In the genomic region with DNA sequence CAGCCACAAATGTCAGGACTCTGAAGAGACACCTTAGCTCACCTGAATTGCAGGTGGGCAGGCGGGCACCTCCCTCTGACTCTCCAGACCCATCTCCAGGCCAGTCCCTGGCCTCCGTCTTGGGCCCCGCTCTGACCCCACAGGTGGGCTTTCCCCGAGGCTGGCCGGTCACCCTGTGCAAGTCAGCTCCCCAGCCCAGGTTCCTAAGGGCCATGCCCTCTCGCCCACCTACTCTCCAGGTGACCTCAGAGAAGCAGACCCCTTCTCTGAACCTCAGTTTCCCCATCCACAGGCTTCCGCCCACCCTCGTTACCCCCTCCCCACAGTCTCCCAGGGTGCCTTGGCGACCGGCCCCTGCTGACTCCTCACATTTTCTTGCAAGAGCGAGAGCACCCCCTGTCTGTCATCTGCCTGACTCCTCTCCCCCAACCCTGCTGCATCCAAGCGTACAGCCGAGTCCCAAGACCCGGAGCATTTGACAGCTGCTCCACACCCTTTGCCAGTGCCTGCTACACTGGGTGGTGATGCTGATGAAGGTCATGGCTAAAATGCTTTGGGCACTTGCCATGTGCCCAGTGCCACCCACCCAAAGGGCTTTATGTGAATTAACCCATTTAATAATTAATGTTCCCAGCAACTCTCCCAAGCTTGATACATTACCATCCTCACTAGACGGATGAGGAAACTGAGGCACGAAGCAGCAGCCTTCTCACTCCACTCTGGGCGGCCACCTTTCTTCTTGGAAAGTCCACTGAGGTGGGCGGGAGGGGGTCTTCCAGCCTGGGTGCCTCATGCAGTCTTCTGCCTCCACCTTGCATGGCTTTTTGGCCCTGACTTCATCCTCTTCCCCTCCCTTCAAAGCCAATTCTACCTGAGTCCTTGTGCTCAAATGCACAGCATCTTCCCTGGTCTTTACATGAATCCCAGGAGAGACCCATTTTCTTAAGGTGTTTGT, we compare ENCODE assay signal across 9 cellular contexts. TPM values are rescaled to one million over a fixed set of nuclear protein-coding genes. Genes with fewer than 3 reads are reported as not detected.
DNase-seq lines count a peak whose midpoint lies in the region; ATAC-seq, FAIRE-seq and TF ChIP-seq lines count a peak whose summit lies in the region.
"Had no signal": no experiment of that assay in that cellular context is flagged by ENCODE, and none has a peak within 500 bp of the region (broad histone marks: within the 10 kb centered on the region; RNA-seq: fewer than 3 reads in every experiment).

No MANE protein-coding gene starts in this region.

- H3K9ac ChIP-seq in fibroblast of lung (ENCODE audit: insufficient read depth, low read length), result no peak overlapping the region

- H3K4me3 Mint-ChIP-seq in CD8-positive, alpha-beta T cell, result no peak overlapping the region

- POLR2A ChIA-PET in CD8-positive, alpha-beta T cell (lab: Charles Lee), result no interaction called here

- no peaks in the 10 kb centered on the region for H3K9me3 Mint-ChIP-seq in CD8-positive, alpha-beta T cell

- H3K4me1 ChIP-seq in fibroblast of lung (ENCODE audit: control insufficient read depth, extremely low read depth, insufficient read depth, low read length) (peaks cover 5% of the 10 kb centered on the region), pancreas (no peaks in the 10 kb centered on the region)
- no peaks in the 10 kb centered on the region for H3K4me1 ChIP-seq in CD8-positive, alpha-beta T cell (ENCODE audit: insufficient read depth, low read length)

- no peak overlapping the region for H2AFZ ChIP-seq in fibroblast of lung (ENCODE audit: low read length)

- H3K79me2 ChIP-seq in fibroblast of lung (ENCODE audit: control insufficient read depth, insufficient read depth, low read length), result no peaks in the 10 kb centered on the region

- H3K36me3 Mint-ChIP-seq in CD8-positive, alpha-beta T cell, result no peaks in the 10 kb centered on the region

- no peaks in the 10 kb centered on the region for H3K4me1 Mint-ChIP-seq in CD8-positive, alpha-beta T cell (ENCODE audit: low read depth)

- 40 to 77% methylated on average over 18 of the region's 18 CpGs for WGBS in pancreas, 2 donors

- H3K27me3 Mint-ChIP-seq in CD8-positive, alpha-beta T cell (ENCODE audit: low read depth), result peaks cover 5% of the 10 kb centered on the region

- no peaks in the 10 kb centered on the region for H4K20me1 ChIP-seq in fibroblast of lung (ENCODE audit: control insufficient read depth, extremely low read depth, insufficient read depth, low read length)

- intact Hi-C loops in pancreas (cut with DNase I), result no loop called here
- intact Hi-C loops in CD8-positive, alpha-beta T cell (cut with DNase I, micrococcal nuclease), result no loop called here

- H3K27ac Mint-ChIP-seq in CD8-positive, alpha-beta T cell, result no peak overlapping the region

- no peak for FAIRE-seq in pancreas (lab: Jason Lieb, UNC)

- H3K36me3 ChIP-seq in fibroblast of lung (ENCODE audit: control insufficient read depth, insufficient read depth, low read length) (peaks cover 2% of the 10 kb centered on the region), pancreas (no peaks in the 10 kb centered on the region)
- no peaks in the 10 kb centered on the region for H3K36me3 ChIP-seq in CD8-positive, alpha-beta T cell (ENCODE audit: insufficient read depth, low read length)

- TF ChIP-seq CTCF in fibroblast of lung (conservative IDR thresholded peaks at IDR 0.05 in 1 of 2, IDR thresholded peaks at IDR 0.05 in 1 of 2; ENCODE audit: low read depth in 1 of 2, low read length in 2 of 2), result peak; percentile 33 to 57
- TF ChIP-seq CTCF in pancreas (IDR thresholded peaks at IDR 0.05), result peak in 1 of 4 donors; percentile 38
- no peak for TF ChIP-seq CTCF in CD8-positive, alpha-beta T cell (IDR thresholded peaks at IDR 0.05)
- no peak for TF ChIP-seq CTCF in omental fat pad (IDR thresholded peaks at IDR 0.05)

- ATAC-seq in pancreas (peak; percentile 50 to 89 (median 68)), HG02970 (IDR thresholded peaks at IDR 0.05; ENCODE audit: low FRiP score, unreplicated experiment) (no peak), HG02571 (IDR thresholded peaks at IDR 0.05; ENCODE audit: unreplicated experiment) (no peak), omental fat pad (ENCODE audit: low FRiP score) (no peak)
- no peak for ATAC-seq in CD8-positive, alpha-beta T cell

- H3K4me2 ChIP-seq in fibroblast of lung (ENCODE audit: extremely low read depth, insufficient read depth, low read length), result no peak overlapping the region

- H3K27ac ChIP-seq in fibroblast of lung (ENCODE audit: insufficient read depth, low read length) (no peak overlapping the region), pancreas (no peak overlapping the region)
- no peak overlapping the region for H3K27ac ChIP-seq in CD8-positive, alpha-beta T cell (ENCODE audit: low read depth, low read length)

- H3K9me3 ChIP-seq in fibroblast of lung (ENCODE audit: control insufficient read depth, insufficient read depth, low read depth, low read length) (no peaks in the 10 kb centered on the region), pancreas (no peaks in the 10 kb centered on the region)
- H3K9me3 ChIP-seq in CD8-positive, alpha-beta T cell (ENCODE audit: low read length), result no peaks in the 10 kb centered on the region

- H3K4me3 ChIP-seq in fibroblast of lung (replicated peaks in 1 of 4; ENCODE audit: control extremely low read depth in 1 of 4, insufficient read depth in 1 of 4, low read depth in 3 of 4, low read length in 4 of 4) (no peak overlapping the region), pancreas (no peak overlapping the region)
- no peak overlapping the region for H3K4me3 ChIP-seq in CD8-positive, alpha-beta T cell (ENCODE audit: low read depth, low read length)
- H3K4me3 ChIP-seq: skin epidermis had no signal

- CTCF ChIA-PET in CD8-positive, alpha-beta T cell (lab: Charles Lee), result interaction anchor here (1.2 kb wide), 1 partner anchor 164 kb away, joined by 3 read pairs; no protein-coding TSS in a partner anchor

- no peaks in the 10 kb centered on the region for H3K27me3 ChIP-seq in fibroblast of lung (ENCODE audit: control insufficient read depth, insufficient read depth, low read length)
- H3K27me3 ChIP-seq in pancreas, result no peaks in the 10 kb centered on the region
- H3K27me3 ChIP-seq in CD8-positive, alpha-beta T cell (ENCODE audit: insufficient read depth, low read length), result no peaks in the 10 kb centered on the region

- DNase-seq in EL, result peak; percentile 21
- peak; percentile 10 for DNase-seq in NCI-H1694 treated with DMSO at 0.1 percent for 48 hours (lab: John Stamatoyannopoulos, UW)
- peak; percentile 68 to 72 for DNase-seq in fibroblast of lung (ENCODE audit: low read depth in 2 of 2)
- DNase-seq in pancreas, result peak in 5 of 6 donors; percentile 32 to 86 (median 59)
- DNase-seq in CD8-positive, alpha-beta T cell, result no peak
- no peak for DNase-seq in omental fat pad (ENCODE audit: low spot score)

RNA-seq across cellular contexts. Expression of a gene that starts 51.1 kb away (rescaled TPM):
- not detected in 2 replicates for total RNA-seq in fibroblast of lung
- not detected in 2 replicates for polyA plus RNA-seq in fibroblast of lung
- not detected in 2 replicates for polyA plus RNA-seq in fibroblast of lung (2012)
- polyA minus RNA-seq in fibroblast of lung (ENCODE audit: low replicate concordance), result not detected in 2 replicates
- total RNA-seq in pancreas, result 10 to 100 TPM in 1 of 6 donors, under 1 TPM in 2, not detected in 3; 0.38 to 10.2 (median 0.92) TPM
- 1 to 10 TPM in 1 of 2 donors, under 1 TPM in 1; 0.82 to 1.6 TPM for polyA plus RNA-seq in pancreas
- not detected for total RNA-seq in CD8-positive, alpha-beta T cell
- 1 to 10 TPM in 2 of 4 donors, under 1 TPM in 1, not detected in 1; 0.65 to 5.4 (median 1.0) TPM for total RNA-seq in omental fat pad

RNA-seq across cellular contexts. Expression of a gene that starts 57.8 kb away (rescaled TPM):
- total RNA-seq in fibroblast of lung (not detected in 2 replicates), pancreas (1 to 10 TPM in 1 of 6 donors, under 1 TPM in 1, not detected in 4; 0.66 to 3.1 TPM), omental fat pad (1 to 10 TPM in 1 of 4 donors, not detected in 3; 1.6 TPM)
- polyA plus RNA-seq in fibroblast of lung (not detected in 2 replicates), pancreas (under 1 TPM; 0.12 to 0.34 TPM)
- polyA plus RNA-seq in fibroblast of lung (2012), result not detected in 2 replicates
- polyA minus RNA-seq in fibroblast of lung (ENCODE audit: low replicate concordance), result not detected in 2 replicates
- not detected for total RNA-seq in CD8-positive, alpha-beta T cell

Comparison
In these comparisons a context has a peak if more than half of its experiments do, and no peak if none do; other contexts are left out.
1. DNase-seq: peak in EL (single experiment), NCI-H1694 treated with DMSO at 0.1 percent for 48 hours (single experiment), fibroblast of lung (2 of 2) and pancreas (5 of 6); none in CD8-positive, alpha-beta T cell (0 of 7) and omental fat pad (single experiment).
2. CTCF ChIP-seq: peak in fibroblast of lung (2 of 2); none in CD8-positive, alpha-beta T cell (single experiment) and omental fat pad (0 of 3).
3. ATAC-seq: peak in pancreas (4 of 4); none in CD8-positive, alpha-beta T cell (single experiment), HG02970 (single experiment), HG02571 (single experiment) and omental fat pad (single experiment).